In the genomic region with DNA sequence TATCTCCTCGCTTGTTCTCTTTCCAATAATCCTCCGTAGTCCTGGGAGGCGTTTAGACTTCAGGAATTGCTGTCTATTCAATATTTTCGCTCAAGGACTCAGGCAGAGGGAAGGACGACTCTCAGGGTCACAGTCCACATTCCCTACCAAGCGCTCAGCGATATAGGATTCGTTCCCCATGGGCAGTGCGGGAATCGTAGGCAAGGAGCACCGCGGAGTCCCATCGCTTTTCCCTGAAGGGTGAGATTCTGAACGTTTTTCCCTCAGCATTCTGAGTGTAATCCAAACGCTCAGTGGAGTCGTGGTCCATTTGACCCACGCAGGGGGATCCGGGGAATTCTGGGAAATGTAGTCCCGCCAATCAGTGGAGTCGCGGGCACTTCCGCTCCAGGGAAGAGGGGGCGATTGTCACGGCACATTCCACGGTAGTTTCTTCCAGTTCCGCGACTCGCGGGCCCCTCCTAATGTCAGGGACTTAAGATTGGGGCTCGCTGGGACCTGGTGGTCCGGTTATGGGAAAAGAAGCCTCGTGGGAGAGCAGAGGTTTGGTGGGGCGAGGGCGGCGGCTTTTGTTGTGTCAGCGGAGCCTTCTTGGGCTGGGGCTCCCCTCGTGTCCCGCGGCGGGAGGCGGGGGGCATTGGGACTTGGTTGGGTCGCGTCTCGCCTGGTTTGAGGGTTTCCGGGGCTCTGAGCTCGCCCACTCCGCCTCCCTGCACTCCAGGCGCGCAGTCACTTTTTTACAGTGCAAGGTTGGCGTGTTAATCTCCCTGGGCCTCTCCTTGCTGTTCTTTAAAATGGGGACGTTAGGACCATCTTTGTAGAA, we compare ENCODE assay signal across 1 cellular context.
TF ChIP-seq lines count a peak whose summit lies in the region.

A gene (plus strand): TSS at position 364 of the 823 bp plus-strand sequence. CDS start 3,079 bp downstream, outside the sequence.

TF ChIP-seq in HepG2, 621 proteins besides CTCF, POLR2A, EP300 and RAD21 (continued from another document and continues in another):
- TF ChIP-seq, protein P1, sequence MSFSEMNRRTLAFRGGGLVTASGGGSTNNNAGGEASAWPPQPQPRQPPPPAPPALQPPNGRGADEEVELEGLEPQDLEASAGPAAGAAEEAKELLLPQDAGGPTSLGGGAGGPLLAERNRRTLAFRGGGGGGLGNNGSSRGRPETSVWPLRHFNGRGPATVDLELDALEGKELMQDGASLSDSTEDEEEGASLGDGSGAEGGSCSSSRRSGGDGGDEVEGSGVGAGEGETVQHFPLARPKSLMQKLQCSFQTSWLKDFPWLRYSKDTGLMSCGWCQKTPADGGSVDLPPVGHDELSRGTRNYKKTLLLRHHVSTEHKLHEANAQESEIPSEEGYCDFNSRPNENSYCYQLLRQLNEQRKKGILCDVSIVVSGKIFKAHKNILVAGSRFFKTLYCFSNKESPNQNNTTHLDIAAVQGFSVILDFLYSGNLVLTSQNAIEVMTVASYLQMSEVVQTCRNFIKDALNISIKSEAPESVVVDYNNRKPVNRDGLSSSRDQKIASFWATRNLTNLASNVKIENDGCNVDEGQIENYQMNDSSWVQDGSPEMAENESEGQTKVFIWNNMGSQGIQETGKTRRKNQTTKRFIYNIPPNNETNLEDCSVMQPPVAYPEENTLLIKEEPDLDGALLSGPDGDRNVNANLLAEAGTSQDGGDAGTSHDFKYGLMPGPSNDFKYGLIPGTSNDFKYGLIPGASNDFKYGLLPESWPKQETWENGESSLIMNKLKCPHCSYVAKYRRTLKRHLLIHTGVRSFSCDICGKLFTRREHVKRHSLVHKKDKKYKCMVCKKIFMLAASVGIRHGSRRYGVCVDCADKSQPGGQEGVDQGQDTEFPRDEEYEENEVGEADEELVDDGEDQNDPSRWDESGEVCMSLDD (CRISPR knock-in tag; IDR thresholded peaks at IDR 0.05; ENCODE audit: borderline replicate concordance) = no peak
- TF ChIP-seq ZNF550 (CRISPR knock-in tag; IDR thresholded peaks at IDR 0.05; ENCODE audit: borderline replicate concordance) (0 out of 2 replicates have a peak, but pooled peaks have one; percentile 47), CBX2 (IDR thresholded peaks at IDR 0.05; ENCODE audit: low read depth, low read length) (no peak), CBX2 (CRISPR knock-in tag; IDR thresholded peaks at IDR 0.05; ENCODE audit: low read depth) (no peak), ZFP36 (IDR thresholded peaks at IDR 0.05; ENCODE audit: borderline replicate concordance, low read depth, low read length, partially characterized antibody) (no peak), SRSF9 (IDR thresholded peaks at IDR 0.05; ENCODE audit: borderline replicate concordance, insufficient read depth, low read depth, low read length, poor library complexity, severe bottlenecking) (no peak), ZNF205 (CRISPR knock-in tag; IDR thresholded peaks at IDR 0.05) (peak; percentile 50; the same call in 1 of the 2 replicates), SNRNP70 (IDR thresholded peaks at IDR 0.05; ENCODE audit: low read depth, low read length) (no peak), IKZF1 (IDR thresholded peaks at IDR 0.05) (no peak), HOXA9 (CRISPR knock-in tag; IDR thresholded peaks at IDR 0.05; ENCODE audit: borderline replicate concordance) (no peak), JUN (CRISPR knock-in tag; IDR thresholded peaks at IDR 0.05) (no peak), HOXD1 (CRISPR knock-in tag; IDR thresholded peaks at IDR 0.05) (no peak), NCOA2 (CRISPR knock-in tag; IDR thresholded peaks at IDR 0.05) (no peak), MEIS2 (CRISPR knock-in tag; IDR thresholded peaks at IDR 0.05) (no peak), NFRKB (IDR thresholded peaks at IDR 0.05) (no peak), TEAD2 (CRISPR knock-in tag; IDR thresholded peaks at IDR 0.05) (no peak), ZNF251 (CRISPR knock-in tag; IDR thresholded peaks at IDR 0.05) (no peak), KLF15 (CRISPR knock-in tag; IDR thresholded peaks at IDR 0.05; ENCODE audit: borderline replicate concordance) (no peak), ZNF3 (CRISPR knock-in tag; IDR thresholded peaks at IDR 0.05) (no peak), HNRNPUL1 (IDR thresholded peaks at IDR 0.05; ENCODE audit: low read depth, low read length) (no peak), JUNB (CRISPR knock-in tag; IDR thresholded peaks at IDR 0.05; ENCODE audit: borderline replicate concordance) (no peak), RARA (CRISPR knock-in tag; IDR thresholded peaks at IDR 0.05) (peak; percentile 37; the same call in 1 of the 2 replicates), ZNF292 (CRISPR knock-in tag; IDR thresholded peaks at IDR 0.05; ENCODE audit: borderline replicate concordance, low read depth) (no peak; the same call in 1 of the 2 replicates), MTF1 (CRISPR knock-in tag; IDR thresholded peaks at IDR 0.05) (no peak), NR2F6 (IDR thresholded peaks at IDR 0.05) (peak; percentile 47; the same call in 1 of the 2 replicates), NR2F6 (CRISPR knock-in tag; IDR thresholded peaks at IDR 0.05) (peak; percentile 39; the same call in 1 of the 2 replicates), ZNF772 (CRISPR knock-in tag; IDR thresholded peaks at IDR 0.05) (peak; percentile 69; the same call in 1 of the 2 replicates), SMARCE1 (IDR thresholded peaks at IDR 0.05; ENCODE audit: borderline replicate concordance) (no peak)
- TF ChIP-seq, protein P2, sequence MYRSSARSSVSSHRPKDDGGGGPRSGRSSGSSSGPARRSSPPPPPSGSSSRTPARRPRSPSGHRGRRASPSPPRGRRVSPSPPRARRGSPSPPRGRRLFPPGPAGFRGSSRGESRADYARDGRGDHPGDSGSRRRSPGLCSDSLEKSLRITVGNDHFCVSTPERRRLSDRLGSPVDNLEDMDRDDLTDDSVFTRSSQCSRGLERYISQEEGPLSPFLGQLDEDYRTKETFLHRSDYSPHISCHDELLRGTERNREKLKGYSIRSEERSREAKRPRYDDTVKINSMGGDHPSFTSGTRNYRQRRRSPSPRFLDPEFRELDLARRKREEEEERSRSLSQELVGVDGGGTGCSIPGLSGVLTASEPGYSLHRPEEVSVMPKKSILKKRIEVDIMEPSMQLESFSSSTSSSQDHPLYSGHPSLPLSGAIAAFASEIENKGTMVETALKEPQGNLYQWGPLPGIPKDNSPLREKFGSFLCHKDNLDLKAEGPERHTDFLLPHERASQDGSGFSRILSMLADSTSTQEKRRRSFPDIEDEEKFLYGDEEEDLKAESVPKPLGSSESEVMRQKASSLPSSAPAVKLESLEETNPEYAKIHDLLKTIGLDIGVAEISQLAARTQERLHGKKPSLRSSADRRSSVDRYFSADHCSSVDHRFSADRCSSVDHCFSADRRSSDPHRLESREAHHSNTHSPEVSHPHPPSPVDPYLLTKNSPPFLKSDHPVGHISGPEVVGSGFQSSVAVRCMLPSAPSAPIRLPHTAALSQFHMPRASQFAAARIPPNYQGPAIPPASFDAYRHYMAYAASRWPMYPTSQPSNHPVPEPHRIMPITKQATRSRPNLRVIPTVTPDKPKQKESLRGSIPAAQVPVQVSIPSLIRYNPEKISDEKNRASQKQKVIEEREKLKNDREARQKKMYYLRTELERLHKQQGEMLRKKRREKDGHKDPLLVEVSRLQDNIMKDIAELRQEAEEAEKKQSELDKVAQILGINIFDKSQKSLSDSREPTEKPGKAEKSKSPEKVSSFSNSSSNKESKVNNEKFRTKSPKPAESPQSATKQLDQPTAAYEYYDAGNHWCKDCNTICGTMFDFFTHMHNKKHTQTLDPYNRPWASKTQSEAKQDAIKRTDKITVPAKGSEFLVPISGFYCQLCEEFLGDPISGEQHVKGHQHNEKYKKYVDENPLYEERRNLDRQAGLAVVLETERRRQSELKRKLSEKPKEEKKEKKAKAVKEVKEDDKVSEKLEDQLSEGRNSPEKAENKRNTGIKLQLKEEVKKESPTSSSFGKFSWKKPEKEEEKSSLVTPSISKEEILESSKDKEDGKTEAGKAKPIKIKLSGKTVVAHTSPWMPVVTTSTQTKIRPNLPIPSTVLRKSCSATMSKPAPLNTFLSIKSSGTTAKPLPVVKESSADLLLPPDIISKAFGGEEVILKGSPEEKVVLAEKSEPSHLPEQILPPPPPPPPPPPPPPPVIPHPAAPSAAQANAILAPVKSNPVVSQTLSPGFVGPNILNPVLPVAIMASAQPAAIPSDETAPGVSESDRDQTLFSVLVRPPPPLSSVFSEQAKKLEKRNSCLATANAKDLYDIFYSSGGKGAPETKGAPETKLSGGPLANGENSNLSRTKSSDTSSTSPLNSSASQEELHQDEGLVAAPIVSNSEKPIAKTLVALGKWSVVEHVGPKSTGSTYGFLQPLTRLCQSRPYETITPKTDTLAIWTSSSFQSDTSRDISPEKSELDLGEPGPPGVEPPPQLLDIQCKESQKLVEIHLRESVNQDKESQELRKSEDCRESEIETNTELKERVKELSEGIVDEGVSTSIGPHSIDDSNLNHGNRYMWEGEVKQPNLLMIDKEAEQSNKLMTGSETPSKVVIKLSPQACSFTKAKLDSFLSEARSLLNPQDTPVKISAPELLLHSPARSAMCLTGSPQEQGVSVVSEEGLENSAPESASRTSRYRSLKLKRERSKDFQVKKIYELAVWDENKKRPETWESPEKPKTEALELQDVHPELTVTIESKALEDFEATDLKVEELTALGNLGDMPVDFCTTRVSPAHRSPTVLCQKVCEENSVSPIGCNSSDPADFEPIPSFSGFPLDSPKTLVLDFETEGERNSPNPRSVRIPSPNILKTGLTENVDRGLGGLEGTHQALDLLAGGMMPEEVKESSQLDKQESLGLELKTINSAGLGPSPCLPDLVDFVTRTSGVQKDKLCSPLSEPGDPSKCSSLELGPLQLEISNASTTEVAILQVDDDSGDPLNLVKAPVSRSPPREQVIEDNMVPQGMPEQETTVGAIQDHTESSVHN (CRISPR knock-in tag; IDR thresholded peaks at IDR 0.05) = no peak
- TF ChIP-seq, protein P3, sequence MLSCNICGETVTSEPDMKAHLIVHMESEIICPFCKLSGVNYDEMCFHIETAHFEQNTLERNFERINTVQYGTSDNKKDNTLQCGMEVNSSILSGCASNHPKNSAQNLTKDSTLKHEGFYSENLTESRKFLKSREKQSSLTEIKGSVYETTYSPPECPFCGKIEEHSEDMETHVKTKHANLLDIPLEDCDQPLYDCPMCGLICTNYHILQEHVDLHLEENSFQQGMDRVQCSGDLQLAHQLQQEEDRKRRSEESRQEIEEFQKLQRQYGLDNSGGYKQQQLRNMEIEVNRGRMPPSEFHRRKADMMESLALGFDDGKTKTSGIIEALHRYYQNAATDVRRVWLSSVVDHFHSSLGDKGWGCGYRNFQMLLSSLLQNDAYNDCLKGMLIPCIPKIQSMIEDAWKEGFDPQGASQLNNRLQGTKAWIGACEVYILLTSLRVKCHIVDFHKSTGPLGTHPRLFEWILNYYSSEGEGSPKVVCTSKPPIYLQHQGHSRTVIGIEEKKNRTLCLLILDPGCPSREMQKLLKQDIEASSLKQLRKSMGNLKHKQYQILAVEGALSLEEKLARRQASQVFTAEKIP (CRISPR knock-in tag; IDR thresholded peaks at IDR 0.05; ENCODE audit: borderline replicate concordance) = no peak
- TF ChIP-seq, protein P4, sequence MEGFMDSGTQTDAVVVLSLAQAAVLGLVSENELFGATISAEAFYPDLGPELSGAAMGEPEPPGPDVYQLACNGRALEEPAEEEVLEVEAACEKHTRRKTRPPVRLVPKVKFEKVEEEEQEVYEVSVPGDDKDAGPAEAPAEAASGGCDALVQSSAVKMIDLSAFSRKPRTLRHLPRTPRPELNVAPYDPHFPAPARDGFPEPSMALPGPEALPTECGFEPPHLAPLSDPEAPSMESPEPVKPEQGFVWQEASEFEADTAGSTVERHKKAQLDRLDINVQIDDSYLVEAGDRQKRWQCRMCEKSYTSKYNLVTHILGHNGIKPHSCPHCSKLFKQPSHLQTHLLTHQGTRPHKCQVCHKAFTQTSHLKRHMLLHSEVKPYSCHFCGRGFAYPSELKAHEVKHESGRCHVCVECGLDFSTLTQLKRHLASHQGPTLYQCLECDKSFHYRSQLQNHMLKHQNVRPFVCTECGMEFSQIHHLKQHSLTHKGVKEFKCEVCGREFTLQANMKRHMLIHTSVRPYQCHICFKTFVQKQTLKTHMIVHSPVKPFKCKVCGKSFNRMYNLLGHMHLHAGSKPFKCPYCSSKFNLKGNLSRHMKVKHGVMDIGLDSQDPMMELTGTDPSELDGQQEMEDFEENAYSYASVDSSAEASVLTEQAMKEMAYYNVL (CRISPR knock-in tag; IDR thresholded peaks at IDR 0.05; ENCODE audit: borderline replicate concordance) = no peak; the same call in 1 of the 2 replicates
- TF ChIP-seq, protein P5, sequence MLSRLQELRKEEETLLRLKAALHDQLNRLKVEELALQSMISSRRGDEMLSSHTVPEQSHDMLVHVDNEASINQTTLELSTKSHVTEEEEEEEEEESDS (CRISPR knock-in tag; IDR thresholded peaks at IDR 0.05; ENCODE audit: borderline replicate concordance) = no peak
- TF ChIP-seq, protein P6, sequence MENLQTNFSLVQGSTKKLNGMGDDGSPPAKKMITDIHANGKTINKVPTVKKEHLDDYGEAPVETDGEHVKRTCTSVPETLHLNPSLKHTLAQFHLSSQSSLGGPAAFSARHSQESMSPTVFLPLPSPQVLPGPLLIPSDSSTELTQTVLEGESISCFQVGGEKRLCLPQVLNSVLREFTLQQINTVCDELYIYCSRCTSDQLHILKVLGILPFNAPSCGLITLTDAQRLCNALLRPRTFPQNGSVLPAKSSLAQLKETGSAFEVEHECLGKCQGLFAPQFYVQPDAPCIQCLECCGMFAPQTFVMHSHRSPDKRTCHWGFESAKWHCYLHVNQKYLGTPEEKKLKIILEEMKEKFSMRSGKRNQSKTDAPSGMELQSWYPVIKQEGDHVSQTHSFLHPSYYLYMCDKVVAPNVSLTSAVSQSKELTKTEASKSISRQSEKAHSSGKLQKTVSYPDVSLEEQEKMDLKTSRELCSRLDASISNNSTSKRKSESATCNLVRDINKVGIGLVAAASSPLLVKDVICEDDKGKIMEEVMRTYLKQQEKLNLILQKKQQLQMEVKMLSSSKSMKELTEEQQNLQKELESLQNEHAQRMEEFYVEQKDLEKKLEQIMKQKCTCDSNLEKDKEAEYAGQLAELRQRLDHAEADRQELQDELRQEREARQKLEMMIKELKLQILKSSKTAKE (CRISPR knock-in tag; IDR thresholded peaks at IDR 0.05; ENCODE audit: borderline replicate concordance) = no peak
- TF ChIP-seq, protein P7, sequence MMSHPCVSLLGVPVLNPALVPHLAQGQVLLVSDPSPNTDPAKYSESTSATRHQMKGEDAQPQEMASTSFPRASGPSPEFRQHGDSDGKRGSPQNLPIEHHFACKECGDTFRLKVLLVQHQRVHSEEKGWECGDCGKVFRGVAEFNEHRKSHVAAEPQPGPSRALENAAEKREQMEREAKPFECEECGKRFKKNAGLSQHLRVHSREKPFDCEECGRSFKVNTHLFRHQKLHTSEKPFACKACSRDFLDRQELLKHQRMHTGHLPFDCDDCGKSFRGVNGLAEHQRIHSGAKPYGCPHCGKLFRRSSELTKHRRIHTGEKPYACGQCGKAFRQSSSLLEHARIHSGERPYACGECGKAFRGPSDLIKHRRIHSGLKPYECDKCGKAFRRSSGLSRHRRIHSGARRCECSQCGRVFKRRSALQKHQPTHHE (CRISPR knock-in tag; IDR thresholded peaks at IDR 0.05; ENCODE audit: borderline replicate concordance) = no peak
- TF ChIP-seq, protein P8, sequence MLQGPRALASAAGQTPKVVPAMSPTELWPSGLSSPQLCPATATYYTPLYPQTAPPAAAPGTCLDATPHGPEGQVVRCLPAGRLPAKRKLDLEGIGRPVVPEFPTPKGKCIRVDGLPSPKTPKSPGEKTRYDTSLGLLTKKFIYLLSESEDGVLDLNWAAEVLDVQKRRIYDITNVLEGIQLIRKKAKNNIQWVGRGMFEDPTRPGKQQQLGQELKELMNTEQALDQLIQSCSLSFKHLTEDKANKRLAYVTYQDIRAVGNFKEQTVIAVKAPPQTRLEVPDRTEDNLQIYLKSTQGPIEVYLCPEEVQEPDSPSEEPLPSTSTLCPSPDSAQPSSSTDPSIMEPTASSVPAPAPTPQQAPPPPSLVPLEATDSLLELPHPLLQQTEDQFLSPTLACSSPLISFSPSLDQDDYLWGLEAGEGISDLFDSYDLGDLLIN (CRISPR knock-in tag; IDR thresholded peaks at IDR 0.05; ENCODE audit: borderline replicate concordance) = no peak
